In genomic region chr10:63265646-63266207, GRCh38 we compare ENCODE assay signal across 8 cellular contexts.
DNase-seq lines count a peak whose midpoint lies in the region; ATAC-seq and TF ChIP-seq lines count a peak whose summit lies in the region.

No MANE protein-coding gene starts in this region.

- DNase-seq in SJSA1 (ENCODE audit: low read depth in 1 of 2, low spot score in 2 of 2) (no peak), esophagus squamous epithelium (lab: John Stamatoyannopoulos, UW) (no peak), NCI-H1092 (lab: John Stamatoyannopoulos, UW) (no peak), occipital lobe (lab: John Stamatoyannopoulos, UW) (no peak)
- DNase-seq in NK-92 treated with Interleukin-12 subunit alpha and Interleukin-12 subunit beta, amount 100 ng/mL, for 24 hours (lab: John Stamatoyannopoulos, UW): no peak

- TF ChIP-seq CTCF in esophagus squamous epithelium (IDR thresholded peaks at IDR 0.05): no peak

- no peak for TF ChIP-seq POLR2A in esophagus squamous epithelium (IDR thresholded peaks at IDR 0.05)

- H3K4me1 ChIP-seq in SJSA1 (replicated peaks) (peaks cover 8% of the 10 kb centered on the region; the same call in 1 of the 2 replicates), esophagus squamous epithelium (peaks cover 3 to 66% (median 23%) of the 10 kb centered on the region in 3 donors), rectal smooth muscle tissue (ENCODE audit: control insufficient read depth, insufficient read depth, low read length) (peaks cover 7% of the 10 kb centered on the region)

- H3K9ac ChIP-seq in rectal smooth muscle tissue (ENCODE audit: low read length): no peak overlapping the region

- no peak for ATAC-seq in GM18511 (IDR thresholded peaks at IDR 0.05; ENCODE audit: unreplicated experiment)

- intact Hi-C loops in esophagus squamous epithelium (cut with DNase I): no loop called here

- H3K27me3 ChIP-seq in SJSA1 (replicated peaks): no peaks in the 10 kb centered on the region
- H3K27me3 ChIP-seq in esophagus squamous epithelium: no peaks in the 10 kb centered on the region
- no peaks in the 10 kb centered on the region for H3K27me3 ChIP-seq in rectal smooth muscle tissue (ENCODE audit: control insufficient read depth, insufficient read depth, low read length)

- WGBS in esophagus squamous epithelium, 2 donors: 8 to 11% methylated on average over 2 of the region's 2 CpGs

- H3K27ac ChIP-seq in SJSA1 (peak overlapping the region; percentile 89), esophagus squamous epithelium (peak overlapping the region; percentile 81 to 95 (median 90)), rectal smooth muscle tissue (ENCODE audit: low read depth, low read length) (peak overlapping the region; percentile 78)

- H3K36me3 ChIP-seq in SJSA1 (peaks cover 5% of the 10 kb centered on the region), esophagus squamous epithelium (peaks cover 0 to 5% (median 0%) of the 10 kb centered on the region in 3 donors), rectal smooth muscle tissue (ENCODE audit: control insufficient read depth, insufficient read depth, low read length) (no peaks in the 10 kb centered on the region)

- H3K9me3 ChIP-seq in SJSA1 (replicated peaks) (no peaks in the 10 kb centered on the region), esophagus squamous epithelium (no peaks in the 10 kb centered on the region)

- H3K4me3 ChIP-seq in GM08714 (ENCODE audit: low read length) (peak overlapping the region; percentile 81; the same call in 1 of the 2 replicates), SJSA1 (peak overlapping the region; percentile 36), esophagus squamous epithelium (peak overlapping the region; percentile 42 to 72 (median 58)), rectal smooth muscle tissue (ENCODE audit: low read length) (peak overlapping the region; percentile 64)
